26 cellular contexts compared by ENCODE assay signal in genomic region chr5:110612778-110613396, GRCh38.
"Had no signal": no experiment of that assay in that cellular context is flagged by ENCODE, and none has a peak within 500 bp of the region (broad histone marks: within the 10 kb centered on the region; RNA-seq: fewer than 3 reads in every experiment).

No MANE protein-coding gene starts in this region.

- H3K27me3 ChIP-seq: adrenal gland, body of pancreas, ovary, suprapubic skin, tibial artery, upper lobe of right lung had no signal

- DNase-seq: activated CD4-positive, alpha-beta T cell treated with anti-CD3 and anti-CD28 coated beads for 48 hours; activated CD4-positive, alpha-beta T cell treated with anti-CD3 and anti-CD28 coated beads, Interleukin-2, amount 50 U/mL, for 48 hours; activated CD8-positive, alpha-beta memory T cell treated with anti-CD3 and anti-CD28 coated beads for 24 hours; activated effector memory CD4-positive, alpha-beta T cell treated with Interleukin-2 at 50 U/mL for 16 hours; activated naive CD4-positive, alpha-beta T cell treated with anti-CD3 and anti-CD28 coated beads for 36 hours; activated naive CD8-positive, alpha-beta T cell treated with anti-CD3 and anti-CD28 coated beads for 36 hours; adrenal gland; aorta; body of pancreas; dermis blood vessel endothelial cell; effector CD4-positive, alpha-beta T cell; left ventricle myocardium inferior; mucosa of descending colon; ovary; retina; stimulated activated naive CD4-positive, alpha-beta T cell; T-helper 2 cell; tibial artery; upper lobe of right lung had no signal

- H3K4me3 ChIP-seq: adrenal gland, body of pancreas, left ventricle myocardium inferior, mucosa of descending colon, ovary, prostate gland, skin epidermis, suprapubic skin, tibial artery, upper lobe of right lung had no signal

- H3K27ac ChIP-seq: adrenal gland, body of pancreas, epithelial cell of prostate, left ventricle myocardium inferior, ovary, prostate gland, skin epidermis, suprapubic skin, tibial artery, upper lobe of right lung, VCaP had no signal

- H3K9me3 ChIP-seq: adrenal gland, body of pancreas, ovary, prostate gland, suprapubic skin had no signal

- ATAC-seq: activated CD4-positive, CD25-positive, alpha-beta regulatory T cell treated with anti-CD3 and anti-CD28 coated beads, Interleukin-2, amount 50 U/mL, for 24 hours; body of pancreas; mucosa of descending colon; sciatic nerve; upper lobe of right lung had no signal

- H3K36me3 ChIP-seq: adrenal gland, ovary, prostate gland, suprapubic skin, upper lobe of right lung had no signal

- H3K4me1 ChIP-seq: adrenal gland, body of pancreas, left ventricle myocardium inferior, prostate gland, suprapubic skin, tibial artery, upper lobe of right lung had no signal
